ENCODE assay signal across 8 cellular contexts in genomic region chr11:2532704-2533641, GRCh38.
DNase-seq lines count a peak whose midpoint lies in the region.

No MANE protein-coding gene starts in this region.

- peaks cover 0 to 4% (median 0%) of the 10 kb centered on the region in 5 donors for H3K36me3 ChIP-seq in subcutaneous abdominal adipose tissue (ENCODE audit: control insufficient read depth in 5 of 5, insufficient read depth in 5 of 5, low read length in 5 of 5)

- H3K9ac ChIP-seq in subcutaneous abdominal adipose tissue (ENCODE audit: low read length in 5 of 5), result peak overlapping the region in 3 of 5 donors; percentile 41 to 54 (median 43)

- H3K9me3 ChIP-seq in subcutaneous abdominal adipose tissue (ENCODE audit: control insufficient read depth in 5 of 5, low read length in 5 of 5), result no peaks in the 10 kb centered on the region

- peaks cover 5 to 25% (median 21%) of the 10 kb centered on the region in 5 donors for H3K4me1 ChIP-seq in subcutaneous abdominal adipose tissue (ENCODE audit: control insufficient read depth in 5 of 5, insufficient read depth in 5 of 5, low read length in 5 of 5)

- no peak overlapping the region for H3K27ac ChIP-seq in subcutaneous abdominal adipose tissue (ENCODE audit: low read depth, low read length)

- DNase-seq in DMS153 (lab: John Stamatoyannopoulos, UW) (peak; percentile 79), GOT3 (lab: John Stamatoyannopoulos, UW) (peak; percentile 6), NAMALWA (ENCODE audit: low spot score) (peak; percentile 92), SK-N-DZ (ENCODE audit: low spot score) (peak; percentile 85), globus pallidus (ENCODE audit: low spot score) (peak; percentile 77), nucleus accumbens (lab: John Stamatoyannopoulos, UW) (peak in 54 of 56 donors; percentile 28 to 93 (median 76))
- peak; percentile 92 for DNase-seq in activated naive CD4-positive, alpha-beta T cell treated with Interleukin-2 at 50 U/mL for 16 hours

- peaks cover 0 to 8% (median 0%) of the 10 kb centered on the region in 5 donors for H3K27me3 ChIP-seq in subcutaneous abdominal adipose tissue (ENCODE audit: control insufficient read depth in 5 of 5, insufficient read depth in 4 of 5, low read length in 5 of 5)

- H3K4me3 ChIP-seq in subcutaneous abdominal adipose tissue (ENCODE audit: low read depth in 1 of 5, low read length in 5 of 5), result peak overlapping the region; percentile 36 to 60 (median 56)

Comparison
In these comparisons a context has a peak if more than half of its experiments do, and no peak if none do; other contexts are left out.
1. DNase-seq: peak in every context shown above with its lines; median percentile 92 in NAMALWA; 92 in activated naive CD4-positive, alpha-beta T cell treated with Interleukin-2 at 50 U/mL for 16 hours; 85 in SK-N-DZ; 79 in DMS153; 77 in globus pallidus; 76 in nucleus accumbens; 6 in GOT3.